ENCODE assay signal across 9 cellular contexts in genomic region chr7:157432541-157432956, GRCh38.
DNase-seq lines count a peak whose midpoint lies in the region; ATAC-seq, FAIRE-seq and TF ChIP-seq lines count a peak whose summit lies in the region.
"Had no signal": no experiment of that assay in that cellular context is flagged by ENCODE, and none has a peak within 500 bp of the region (broad histone marks: within the 10 kb centered on the region; RNA-seq: fewer than 3 reads in every experiment).

No MANE protein-coding gene starts in this region.

- H3K4me3 ChIP-seq in brain microvascular endothelial cell (ENCODE audit: low read depth, low read length) (no peak overlapping the region), right lobe of liver (no peak overlapping the region)

- 14% methylated on average over 7 of the region's 17 CpGs for WGBS in right lobe of liver (ENCODE audit: insufficient coverage, low coverage, low lambda C conversion rate, missing lambda C conversion rate)

- intact Hi-C loops in right lobe of liver (cut with DNase I), result loop anchor here (10.0 kb wide), 1 partner anchor 442 kb away; no protein-coding TSS in a partner anchor

- DNase-seq in CD1c-positive myeloid dendritic cell (ENCODE audit: extremely low spot score), result peak; percentile 43
- peak; percentile 73 for DNase-seq in HFFc6
- peak; percentile 38 for DNase-seq in NCI-H774 (lab: John Stamatoyannopoulos, UW)
- DNase-seq in brain microvascular endothelial cell, result peak; percentile 55
- DNase-seq in right lobe of liver, result peak in 1 of 3 donors; percentile 42
- peak; percentile 27 for DNase-seq in urothelium cell line (ENCODE audit: low spot score)
- DNase-seq in HTR-8/SVneo (ENCODE audit: insufficient read length, low spot score), result no peak

- H3K27me3 ChIP-seq in brain microvascular endothelial cell (replicated peaks) (no peaks in the 10 kb centered on the region), right lobe of liver (no peaks in the 10 kb centered on the region)

- H3K27ac ChIP-seq in brain microvascular endothelial cell, result no peak overlapping the region
- H3K27ac ChIP-seq in right lobe of liver, result no peak overlapping the region

- H3K36me3 ChIP-seq in brain microvascular endothelial cell (replicated peaks) (no peaks in the 10 kb centered on the region), right lobe of liver (no peaks in the 10 kb centered on the region)

- TF ChIP-seq POLR2A in right lobe of liver (IDR thresholded peaks at IDR 0.05), result no peak

- H3K27me3 Mint-ChIP-seq in HFFc6 (ENCODE audit: insufficient read depth), result peaks cover 3% of the 10 kb centered on the region
- H3K27me3 Mint-ChIP-seq: IgD-negative memory B cell had no signal

- in situ Hi-C loops in brain microvascular endothelial cell (cut with HindIII; ENCODE audit: low pct_ligation_motif_present, low sequenced_read_pairs), result no loop called here

- peak overlapping the region; percentile 74 for H3K27ac Mint-ChIP-seq in HFFc6
- H3K27ac Mint-ChIP-seq: IgD-negative memory B cell had no signal

- H3K4me1 ChIP-seq in right lobe of liver, result no peaks in the 10 kb centered on the region

- peak; percentile 58 to 80 (median 71) for ATAC-seq in right lobe of liver
- no peak for ATAC-seq in HG03097 (IDR thresholded peaks at IDR 0.05; ENCODE audit: low FRiP score, unreplicated experiment)

- no peaks in the 10 kb centered on the region for H3K9me3 Mint-ChIP-seq in HFFc6
- H3K9me3 Mint-ChIP-seq: IgD-negative memory B cell had no signal

- no peaks in the 10 kb centered on the region for H3K9me3 ChIP-seq in right lobe of liver

- FAIRE-seq in urothelium cell line (lab: Jason Lieb, UNC) (no peak), HTR-8/SVneo (lab: Jason Lieb, UNC) (no peak)

- H3K4me1 Mint-ChIP-seq in HFFc6 (ENCODE audit: low read depth), result peaks cover 25% of the 10 kb centered on the region

- peak overlapping the region; percentile 70 for H3K4me3 Mint-ChIP-seq in HFFc6

- no peak for TF ChIP-seq CTCF in HFFc6 (IDR thresholded peaks at IDR 0.05)
- no peak for TF ChIP-seq CTCF in brain microvascular endothelial cell (IDR thresholded peaks at IDR 0.05; ENCODE audit: low read depth, low read length, missing control alignments)
- no peak for TF ChIP-seq CTCF in right lobe of liver (IDR thresholded peaks at IDR 0.05)

- no peaks in the 10 kb centered on the region for H3K36me3 Mint-ChIP-seq in HFFc6 (ENCODE audit: low read depth)
